Comparison of ENCODE assay signal across 10 cellular contexts in the genomic region with DNA sequence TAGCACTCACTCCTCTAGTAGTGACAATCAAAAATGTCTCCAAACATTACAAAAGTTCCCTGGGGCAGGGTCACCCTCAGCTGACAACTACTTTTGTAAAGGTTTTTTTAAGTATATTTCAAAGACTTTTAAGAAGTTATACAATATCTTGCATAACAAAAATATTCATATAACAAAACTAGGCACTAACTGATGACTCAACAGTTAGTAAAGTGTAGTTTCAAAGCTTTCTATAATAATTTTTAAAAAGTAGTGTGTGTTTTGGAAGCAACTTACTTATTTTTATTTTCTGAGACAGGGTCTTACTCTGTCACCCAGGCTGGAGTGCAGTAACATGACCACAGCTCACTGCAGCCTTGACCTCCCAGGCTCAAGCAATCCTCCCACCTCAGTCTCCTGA.
"Had no signal": no experiment of that assay in that cellular context is flagged by ENCODE, and none has a peak within 500 bp of the region (broad histone marks: within the 10 kb centered on the region; RNA-seq: fewer than 3 reads in every experiment).

No MANE protein-coding gene starts in this region.

- H3K9me3 ChIP-seq: HAP-1 had no signal

- FAIRE-seq: H1, H54 had no signal

- H3K4me3 Mint-ChIP-seq: GM23338, H9 had no signal

- H3K36me3 ChIP-seq: HAP-1 had no signal

- H3K27ac Mint-ChIP-seq: GM23338, H9 had no signal

- ATAC-seq: GM23338, HCT116 had no signal

- H3K4me3 ChIP-seq: GM23248, GM23338, HAP-1 had no signal

- H3K27ac ChIP-seq: GM23248 had no signal

- H3K9ac ChIP-seq: GM23248 had no signal

- H2AFZ ChIP-seq: GM23248, GM23338 had no signal

- H3K9me3 Mint-ChIP-seq: GM23338, H9 had no signal

- H3K4me2 ChIP-seq: GM23338 had no signal

- DNase-seq: GM23248, GOT3, H7, H9, HCEC 1CT had no signal
